ENCODE assay signal across 2 cellular contexts in the genomic region with DNA sequence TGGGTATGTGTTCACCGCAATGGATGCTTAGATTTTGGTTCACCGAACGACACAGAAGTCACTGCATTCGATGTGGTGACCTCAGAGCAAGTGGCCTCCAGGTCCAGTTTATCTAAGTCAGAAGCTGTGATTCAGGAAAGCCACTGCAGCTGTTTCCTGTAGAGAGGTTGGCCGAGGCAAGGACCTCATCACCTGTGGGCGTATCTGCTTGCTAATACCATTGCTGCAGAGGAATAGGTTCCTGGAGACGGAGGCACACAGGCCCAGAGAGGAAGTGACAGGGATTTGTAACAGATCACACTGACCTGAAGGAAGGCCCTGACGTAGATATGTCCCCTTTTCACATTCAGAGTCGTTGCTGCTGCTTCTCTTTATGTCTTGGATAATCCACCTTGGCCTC.
TF ChIP-seq lines count a peak whose summit lies in the region.

No MANE protein-coding gene starts in this region.

TF ChIP-seq in HepG2, 621 proteins besides CTCF, POLR2A, EP300 and RAD21 (continued from another document):
- TF ChIP-seq, protein P1, sequence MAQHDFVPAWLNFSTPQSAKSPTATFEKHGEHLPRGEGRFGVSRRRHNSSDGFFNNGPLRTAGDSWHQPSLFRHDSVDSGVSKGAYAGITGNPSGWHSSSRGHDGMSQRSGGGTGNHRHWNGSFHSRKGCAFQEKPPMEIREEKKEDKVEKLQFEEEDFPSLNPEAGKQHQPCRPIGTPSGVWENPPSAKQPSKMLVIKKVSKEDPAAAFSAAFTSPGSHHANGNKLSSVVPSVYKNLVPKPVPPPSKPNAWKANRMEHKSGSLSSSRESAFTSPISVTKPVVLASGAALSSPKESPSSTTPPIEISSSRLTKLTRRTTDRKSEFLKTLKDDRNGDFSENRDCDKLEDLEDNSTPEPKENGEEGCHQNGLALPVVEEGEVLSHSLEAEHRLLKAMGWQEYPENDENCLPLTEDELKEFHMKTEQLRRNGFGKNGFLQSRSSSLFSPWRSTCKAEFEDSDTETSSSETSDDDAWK (CRISPR knock-in tag; IDR thresholded peaks at IDR 0.05): no peak
- TF ChIP-seq ETV5 (CRISPR knock-in tag; IDR thresholded peaks at IDR 0.05; ENCODE audit: borderline replicate concordance): no peak
- TF ChIP-seq MTF1 (CRISPR knock-in tag; IDR thresholded peaks at IDR 0.05): no peak
- TF ChIP-seq ARNT (IDR thresholded peaks at IDR 0.05): no peak
- TF ChIP-seq, protein P2, sequence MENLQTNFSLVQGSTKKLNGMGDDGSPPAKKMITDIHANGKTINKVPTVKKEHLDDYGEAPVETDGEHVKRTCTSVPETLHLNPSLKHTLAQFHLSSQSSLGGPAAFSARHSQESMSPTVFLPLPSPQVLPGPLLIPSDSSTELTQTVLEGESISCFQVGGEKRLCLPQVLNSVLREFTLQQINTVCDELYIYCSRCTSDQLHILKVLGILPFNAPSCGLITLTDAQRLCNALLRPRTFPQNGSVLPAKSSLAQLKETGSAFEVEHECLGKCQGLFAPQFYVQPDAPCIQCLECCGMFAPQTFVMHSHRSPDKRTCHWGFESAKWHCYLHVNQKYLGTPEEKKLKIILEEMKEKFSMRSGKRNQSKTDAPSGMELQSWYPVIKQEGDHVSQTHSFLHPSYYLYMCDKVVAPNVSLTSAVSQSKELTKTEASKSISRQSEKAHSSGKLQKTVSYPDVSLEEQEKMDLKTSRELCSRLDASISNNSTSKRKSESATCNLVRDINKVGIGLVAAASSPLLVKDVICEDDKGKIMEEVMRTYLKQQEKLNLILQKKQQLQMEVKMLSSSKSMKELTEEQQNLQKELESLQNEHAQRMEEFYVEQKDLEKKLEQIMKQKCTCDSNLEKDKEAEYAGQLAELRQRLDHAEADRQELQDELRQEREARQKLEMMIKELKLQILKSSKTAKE (CRISPR knock-in tag; IDR thresholded peaks at IDR 0.05; ENCODE audit: borderline replicate concordance): no peak
- TF ChIP-seq CREB3 (CRISPR knock-in tag; IDR thresholded peaks at IDR 0.05): no peak
- no peak for TF ChIP-seq DNMT3B (CRISPR knock-in tag; conservative IDR thresholded peaks at IDR 0.05)
- no peak for TF ChIP-seq PHF5A (CRISPR knock-in tag; IDR thresholded peaks at IDR 0.05; ENCODE audit: low read depth, unreplicated experiment)
- no peak for TF ChIP-seq ZBTB34 (CRISPR knock-in tag; IDR thresholded peaks at IDR 0.05)
- no peak for TF ChIP-seq SKI (IDR thresholded peaks at IDR 0.05; ENCODE audit: partially characterized antibody)

TF ChIP-seq in WTC11, 78 proteins besides CTCF, POLR2A, EP300 and RAD21 (continued from another document):
- TF ChIP-seq, protein P3, sequence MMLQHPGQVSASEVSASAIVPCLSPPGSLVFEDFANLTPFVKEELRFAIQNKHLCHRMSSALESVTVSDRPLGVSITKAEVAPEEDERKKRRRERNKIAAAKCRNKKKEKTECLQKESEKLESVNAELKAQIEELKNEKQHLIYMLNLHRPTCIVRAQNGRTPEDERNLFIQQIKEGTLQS (CRISPR knock-in tag; conservative IDR thresholded peaks at IDR 0.05): no peak
- TF ChIP-seq E2F1 (CRISPR knock-in tag; IDR thresholded peaks at IDR 0.05) (no peak), STAT6 (CRISPR knock-in tag; conservative IDR thresholded peaks at IDR 0.05; ENCODE audit: low read depth) (no peak)
